Comparison of ENCODE assay signal across 8 cellular contexts in genomic region chr9:19464764-19465570, GRCh38. TPM values are rescaled to one million over a fixed set of nuclear protein-coding genes. Genes with fewer than 3 reads are reported as not detected.
DNase-seq lines count a peak whose midpoint lies in the region; ATAC-seq, FAIRE-seq and TF ChIP-seq lines count a peak whose summit lies in the region.

No MANE protein-coding gene starts in this region.

- 11 to 17% methylated on average over 31 to 49 of the region's 49 CpGs for WGBS in pancreas, 2 donors

- no peak overlapping the region for H3K27ac ChIP-seq in CD8-positive, alpha-beta memory T cell (ENCODE audit: low read depth, low read length)
- H3K27ac ChIP-seq in pancreas (no peak overlapping the region), thoracic aorta (no peak overlapping the region)

- intact Hi-C loops in Right ventricle myocardium superior (cut with DNase I), result no loop called here
- intact Hi-C loops in pancreas (cut with DNase I), result no loop called here

- FAIRE-seq in pancreas (lab: Jason Lieb, UNC), result no peak

- H3K36me3 ChIP-seq in CD8-positive, alpha-beta memory T cell (ENCODE audit: insufficient read depth, low read length), result no peaks in the 10 kb centered on the region
- H3K36me3 ChIP-seq in pancreas, result no peaks in the 10 kb centered on the region
- H3K36me3 ChIP-seq in thoracic aorta, result no peaks in the 10 kb centered on the region

- H3K9me3 Mint-ChIP-seq in CD8-positive, alpha-beta memory T cell, result no peaks in the 10 kb centered on the region
- H3K9me3 Mint-ChIP-seq in activated naive CD4-positive, alpha-beta T cell treated with anti-CD3 and anti-CD28 coated beads, Interleukin-2, amount 10 ng/mL, durations not matched to agents 7 days and 5 days, result no peaks in the 10 kb centered on the region

- CTCF ChIA-PET in CD8-positive, alpha-beta memory T cell (lab: Charles Lee), result interaction anchor here (0.5 to 6.2 kb wide), 61 partner anchors 8 to 1654 kb away, joined by 3 to 66 read pairs (median 4); partner anchors contain the start of genes RPS6 and RRAGA
- CTCF ChIA-PET in activated naive CD4-positive, alpha-beta T cell treated with anti-CD3 and anti-CD28 coated beads, Interleukin-2, amount 10 ng/mL, durations not matched to agents 7 days and 5 days (lab: Charles Lee), result interaction anchor here (0.6 to 2.6 kb wide), 43 partner anchors 8 to 1850 kb away, joined by 3 to 21 read pairs (median 4); partner anchors contain the start of genes ACER2 and RRAGA

- ATAC-seq in GM19455 (IDR thresholded peaks at IDR 0.05; ENCODE audit: unreplicated experiment) (peak; percentile 97), HG03565 (IDR thresholded peaks at IDR 0.05; ENCODE audit: unreplicated experiment) (peak; percentile 89), Right ventricle myocardium superior (ENCODE audit: poor library complexity) (peak; percentile 97), pancreas (peak; percentile 97 to 99 (median 98)), thoracic aorta (ENCODE audit: insufficient number of reproducible peaks, low FRiP score, low read depth) (peak; percentile 38)

- H3K4me1 ChIP-seq in CD8-positive, alpha-beta memory T cell (ENCODE audit: insufficient read depth, low read length), result peaks cover 4% of the 10 kb centered on the region
- no peaks in the 10 kb centered on the region for H3K4me1 ChIP-seq in pancreas
- H3K4me1 ChIP-seq in thoracic aorta (ENCODE audit: control insufficient read depth in 1 of 2, low read depth in 2 of 2), result peaks cover 3 to 6% of the 10 kb centered on the region in 2 donors

- H3K4me3 Mint-ChIP-seq in CD8-positive, alpha-beta memory T cell, result peak overlapping the region; percentile 78 to 91 (median 91)
- peak overlapping the region; percentile 76 for H3K4me3 Mint-ChIP-seq in activated naive CD4-positive, alpha-beta T cell treated with anti-CD3 and anti-CD28 coated beads, Interleukin-2, amount 10 ng/mL, durations not matched to agents 7 days and 5 days

- DNase-seq in CD8-positive, alpha-beta memory T cell, result peak; percentile 51 to 72 (median 66)
- DNase-seq in SK-MEL-5 (ENCODE audit: low read depth, low spot score) (peak; percentile 41), Right ventricle myocardium superior (peak; percentile 84), pancreas (peak; percentile 67 to 92 (median 82)), thoracic aorta (ENCODE audit: low spot score) (peak; percentile 33)
- DNase-seq in activated naive CD4-positive, alpha-beta T cell treated with anti-CD3 and anti-CD28 coated beads, Interleukin-2, amount 10 ng/mL, durations not matched to agents 7 days and 5 days, result peak; percentile 72

- peak; percentile 80 to 93 (median 89) for TF ChIP-seq CTCF in pancreas (IDR thresholded peaks at IDR 0.05)
- peak; percentile 83 for TF ChIP-seq CTCF in thoracic aorta (IDR thresholded peaks at IDR 0.05)

- H3K9me3 ChIP-seq in CD8-positive, alpha-beta memory T cell (ENCODE audit: low read length), result no peaks in the 10 kb centered on the region
- H3K9me3 ChIP-seq in pancreas, result no peaks in the 10 kb centered on the region
- H3K9me3 ChIP-seq in thoracic aorta, result no peaks in the 10 kb centered on the region

- H3K4me1 Mint-ChIP-seq in CD8-positive, alpha-beta memory T cell, result peaks cover 8 to 13% (median 11%) of the 10 kb centered on the region in 3 donors
- H3K4me1 Mint-ChIP-seq in activated naive CD4-positive, alpha-beta T cell treated with anti-CD3 and anti-CD28 coated beads, Interleukin-2, amount 10 ng/mL, durations not matched to agents 7 days and 5 days, result peaks cover 13% of the 10 kb centered on the region

- in situ Hi-C loops in SK-MEL-5 (cut with HindIII; ENCODE audit: low pct_unique_long_range_greater_than_20kb, low sequenced_read_pairs), result no loop called here

- H3K36me3 Mint-ChIP-seq in CD8-positive, alpha-beta memory T cell, result no peaks in the 10 kb centered on the region
- no peaks in the 10 kb centered on the region for H3K36me3 Mint-ChIP-seq in activated naive CD4-positive, alpha-beta T cell treated with anti-CD3 and anti-CD28 coated beads, Interleukin-2, amount 10 ng/mL, durations not matched to agents 7 days and 5 days

- no peaks in the 10 kb centered on the region for H3K27me3 Mint-ChIP-seq in CD8-positive, alpha-beta memory T cell
- peaks cover 10% of the 10 kb centered on the region for H3K27me3 Mint-ChIP-seq in activated naive CD4-positive, alpha-beta T cell treated with anti-CD3 and anti-CD28 coated beads, Interleukin-2, amount 10 ng/mL, durations not matched to agents 7 days and 5 days

- H3K27ac Mint-ChIP-seq in CD8-positive, alpha-beta memory T cell, result peak overlapping the region in 4 of 8 donors; percentile 30 to 88 (median 54)
- no peak overlapping the region for H3K27ac Mint-ChIP-seq in activated naive CD4-positive, alpha-beta T cell treated with anti-CD3 and anti-CD28 coated beads, Interleukin-2, amount 10 ng/mL, durations not matched to agents 7 days and 5 days

- H3K4me3 ChIP-seq in CD8-positive, alpha-beta memory T cell (ENCODE audit: low read length), result peak overlapping the region; percentile 49
- H3K4me3 ChIP-seq in pancreas (peak overlapping the region; percentile 34 to 60 (median 38)), thoracic aorta (peak overlapping the region; percentile 79)

- H3K27me3 ChIP-seq in CD8-positive, alpha-beta memory T cell (ENCODE audit: insufficient read depth, low read length, poor library complexity, severe bottlenecking), result no peaks in the 10 kb centered on the region
- no peaks in the 10 kb centered on the region for H3K27me3 ChIP-seq in pancreas
- H3K27me3 ChIP-seq in thoracic aorta (replicated peaks; ENCODE audit: insufficient read depth), result no peaks in the 10 kb centered on the region

- POLR2A ChIA-PET in CD8-positive, alpha-beta memory T cell (lab: Charles Lee), result no interaction called here

RNA-seq across cellular contexts. Expression of gene ACER2, which starts 56.2 kb away (rescaled TPM):
- 1 to 10 TPM; 2.7 to 3.0 TPM for total RNA-seq in CD8-positive, alpha-beta memory T cell
- 0.38 TPM for polyA plus RNA-seq in CD8-positive, alpha-beta memory T cell
- 1.4 and 2.5 TPM in 2 replicates for total RNA-seq in SK-MEL-5 (2014; rRNA removed; shearing (Covaris generic))
- 1.3 and 2.3 TPM in 2 replicates for polyA plus RNA-seq in SK-MEL-5 (2015; cell fraction: cytosol; rRNA removed)
- 2.3 and 3.1 TPM in 2 replicates for polyA plus RNA-seq in SK-MEL-5 (2015; cell fraction: nucleus; rRNA removed)
- 3.4 TPM for total RNA-seq in Right ventricle myocardium superior
- 1 to 10 TPM; 4.8 to 8.8 (median 5.5) TPM for total RNA-seq in pancreas
- polyA plus RNA-seq in pancreas, result 1 to 10 TPM in 1 of 2 donors, under 1 TPM in 1; 0.84 to 1.3 TPM
- total RNA-seq in thoracic aorta, result 1 to 10 TPM; 6.8 to 7.3 TPM

Comparison
In these comparisons a context has a peak if more than half of its experiments do, and no peak if none do; other contexts are left out.
1. DNase-seq: peak in every context shown above with its lines; median percentile 84 in Right ventricle myocardium superior; 82 in pancreas; 72 in activated naive CD4-positive, alpha-beta T cell treated with anti-CD3 and anti-CD28 coated beads, Interleukin-2, amount 10 ng/mL, durations not matched to agents 7 days and 5 days; 66 in CD8-positive, alpha-beta memory T cell; 41 in SK-MEL-5; 33 in thoracic aorta.
2. ATAC-seq: peak in every context shown above with its lines; median percentile 98 in pancreas; 97 in GM19455; 97 in Right ventricle myocardium superior; 89 in HG03565; 38 in thoracic aorta.